Comparison of ENCODE assay signal across 8 cellular contexts in genomic region chr7:151017953-151018420, GRCh38. TPM values are rescaled to one million over a fixed set of nuclear protein-coding genes. Genes with fewer than 3 reads are reported as not detected.
DNase-seq lines count a peak whose midpoint lies in the region; ATAC-seq, FAIRE-seq and TF ChIP-seq lines count a peak whose summit lies in the region.

No MANE protein-coding gene starts in this region.

- TF ChIP-seq RAD21 in A549 (conservative IDR thresholded peaks at IDR 0.05 in 1 of 2, IDR thresholded peaks at IDR 0.05 in 1 of 2), result peak; percentile 58 to 64

- H3K9me3 ChIP-seq in A549 (no peaks in the 10 kb centered on the region), right cardiac atrium (ENCODE audit: control insufficient read depth, low read length) (no peaks in the 10 kb centered on the region)

- ATAC-seq in A549, result peak; percentile 72 to 94
- peak; percentile 52 to 58 for ATAC-seq in right cardiac atrium

- H3K4me3 ChIP-seq in A549 (peak overlapping the region; percentile 30; the same call in 2 of the 3 replicates), right cardiac atrium (ENCODE audit: low read length) (no peak overlapping the region), skeletal muscle cell (ENCODE audit: low read depth, low read length) (peak overlapping the region; percentile 53)

- peaks cover 6% of the 10 kb centered on the region; the same call in 2 of the 3 replicates for H3K4me1 ChIP-seq in A549
- peaks cover 8% of the 10 kb centered on the region for H3K4me1 ChIP-seq in right cardiac atrium (ENCODE audit: control insufficient read depth, insufficient read depth, low read length)

- peak; percentile 88 for TF ChIP-seq CTCF in A549 (IDR thresholded peaks at IDR 0.05)

- DNase-seq in A549 (ENCODE audit: low read depth in 1 of 2, low spot score in 1 of 2), result peak; percentile 55 to 71
- DNase-seq in GM12892 (ENCODE audit: insufficient read length), result peak; percentile 76
- peak; percentile 63 for DNase-seq in HTR-8/SVneo (ENCODE audit: insufficient read length, low spot score)
- peak; percentile 74 for DNase-seq in T follicular helper cell (ENCODE audit: low read depth)
- peak; percentile 71 for DNase-seq in activated naive CD8-positive, alpha-beta T cell treated with anti-CD3 and anti-CD28 coated beads, Interleukin-2, amount 50 U/mL, for 16 hours (ENCODE audit: low read depth, low spot score)
- DNase-seq in right cardiac atrium, result peak; percentile 69 to 91 (median 91)
- no peak for DNase-seq in skeletal muscle cell (ENCODE audit: low read depth)
- DNase-seq in KG1 (lab: John Stamatoyannopoulos, UW), result no peak

- FAIRE-seq in A549 (lab: Jason Lieb, UNC) (no peak), GM12892 (lab: Jason Lieb, UNC) (peak; percentile 78), HTR-8/SVneo (lab: Jason Lieb, UNC) (peak; percentile 44)

- WGBS in A549 (ENCODE audit: missing lambda C conversion rate), result 16% methylated on average over 24 of the region's 34 CpGs
- 3% methylated on average over 34 of the region's 34 CpGs for WGBS in right cardiac atrium

- POLR2A ChIA-PET in A549 (lab: Yijun Ruan, JAX), result interaction anchor here (1.0 kb wide), 1 partner anchor 10 kb away, joined by 4 read pairs; the partner anchor contains the start of gene ABCB8

- H3K27ac ChIP-seq in A549, result peak overlapping the region in 1 of 2 experiments; percentile 75; a peak in 2 of 6 replicates
- H3K27ac ChIP-seq in right cardiac atrium (ENCODE audit: low read length), result no peak overlapping the region

- CTCF ChIA-PET in A549 (lab: Yijun Ruan, JAX), result interaction anchor here (0.6 to 9.0 kb wide), 52 partner anchors 8 to 594 kb away, joined by 3 to 110 read pairs (median 5); partner anchors contain the start of genes ABCB8, NOS3 and SLC4A2

- H3K27me3 ChIP-seq in right cardiac atrium (ENCODE audit: control insufficient read depth, insufficient read depth), result no peaks in the 10 kb centered on the region

- intact Hi-C loops in right cardiac atrium (cut with DNase I), result loop anchor here in 1 of 4 donors (10.0 kb wide), 1 partner anchor 97 kb away; no protein-coding TSS in a partner anchor

- no peak for TF ChIP-seq EP300 in A549 (IDR thresholded peaks at IDR 0.05)

- H3K4me2 ChIP-seq in A549, result peak overlapping the region; percentile 90

- TF ChIP-seq POLR2A in A549 (IDR thresholded peaks at IDR 0.05; ENCODE audit: low read length), result no peak
- no peak for TF ChIP-seq POLR2A in GM12892 (IDR thresholded peaks at IDR 0.05; ENCODE audit: low read depth, low read length)

TF ChIP-seq in A549, 52 proteins besides CTCF, POLR2A, EP300 and RAD21:
- TF ChIP-seq SMC3 (IDR thresholded peaks at IDR 0.05), result peak; percentile 84
- no peak for TF ChIP-seq JUN (IDR thresholded peaks at IDR 0.05)

RNA-seq across cellular contexts. Expression of gene ATG9B, which starts 6.3 kb away (rescaled TPM):
- polyA plus RNA-seq in A549 (2011; rRNA removed), result 0.06 and 0.19 TPM in 2 replicates
- 0.25 and 0.26 TPM in 2 replicates for polyA plus RNA-seq in A549 (2012; cell fraction: cytosol; rRNA removed)
- 1.8 and 2.5 TPM in 2 replicates for polyA plus RNA-seq in A549 (2012; cell fraction: nucleus; rRNA removed)
- 0.17 to 0.23 TPM (median 0.21 TPM) in 3 replicates for polyA plus RNA-seq in A549 (2017; fragmentation: RNase III; extraction: RNeasy Plus Mini Kit Qiagen cat#74134 plus additional on column Dnase treatment)
- not detected in 2 replicates for polyA minus RNA-seq in A549 (2011; rRNA and poly(A)+ RNA removed)
- polyA plus RNA-seq in GM12892 (2012; ENCODE audit: missing spikeins), result 0.25 TPM
- under 1 TPM in 2 of 4 donors, not detected in 2; 0.18 to 0.23 TPM for total RNA-seq in right cardiac atrium
- polyA plus RNA-seq in right cardiac atrium, result 0.43 TPM

RNA-seq across cellular contexts. Expression of gene ABCB8, which starts 10.3 kb away (rescaled TPM):
- 19.6 and 22.7 TPM in 2 replicates for polyA plus RNA-seq in A549 (2011; rRNA removed)
- polyA plus RNA-seq in A549 (2012; cell fraction: cytosol; rRNA removed), result 36.8 and 46.8 TPM in 2 replicates
- polyA plus RNA-seq in A549 (2012; cell fraction: nucleus; rRNA removed), result 159 and 182 TPM in 2 replicates
- polyA plus RNA-seq in A549 (2017; fragmentation: RNase III; extraction: RNeasy Plus Mini Kit Qiagen cat#74134 plus additional on column Dnase treatment), result 34.3 to 41.1 TPM (median 38.6 TPM) in 3 replicates
- 47.4 and 60.3 TPM in 2 replicates for polyA minus RNA-seq in A549 (2011; rRNA and poly(A)+ RNA removed)
- 8.2 TPM for polyA plus RNA-seq in GM12892 (2012; ENCODE audit: missing spikeins)
- 10 to 100 TPM; 20.9 to 24.5 (median 23.4) TPM for total RNA-seq in right cardiac atrium
- 19.6 TPM for polyA plus RNA-seq in right cardiac atrium

RNA-seq across cellular contexts. Expression of gene NOS3, which starts 27.2 kb away (rescaled TPM):
- polyA plus RNA-seq in A549 (2011; rRNA removed), result 0.42 and 0.52 TPM in 2 replicates
- polyA plus RNA-seq in A549 (2012; cell fraction: cytosol; rRNA removed), result 1.1 and 1.9 TPM in 2 replicates
- polyA plus RNA-seq in A549 (2012; cell fraction: nucleus; rRNA removed), result 1.1 and 3.2 TPM in 2 replicates
- 0.46 to 0.71 TPM (median 0.51 TPM) in 3 replicates for polyA plus RNA-seq in A549 (2017; fragmentation: RNase III; extraction: RNeasy Plus Mini Kit Qiagen cat#74134 plus additional on column Dnase treatment)
- not detected in 2 replicates for polyA minus RNA-seq in A549 (2011; rRNA and poly(A)+ RNA removed)
- polyA plus RNA-seq in GM12892 (2012; ENCODE audit: missing spikeins), result 0.23 TPM
- total RNA-seq in right cardiac atrium, result 10 to 100 TPM; 20.5 to 80.4 (median 24.7) TPM
- polyA plus RNA-seq in right cardiac atrium, result 13.5 TPM

RNA-seq across cellular contexts. Expression of gene ASIC3, which starts 30.3 kb away (rescaled TPM):
- polyA plus RNA-seq in A549 (2011; rRNA removed) (4.1 and 4.4 TPM in 2 replicates), A549 (2017; fragmentation: RNase III; extraction: RNeasy Plus Mini Kit Qiagen cat#74134 plus additional on column Dnase treatment) (7.5 to 11.4 TPM (median 9.8 TPM) in 3 replicates), right cardiac atrium (5.3 TPM)
- polyA plus RNA-seq in A549 (2012; cell fraction: cytosol; rRNA removed), result 5.4 and 6.4 TPM in 2 replicates
- polyA plus RNA-seq in A549 (2012; cell fraction: nucleus; rRNA removed), result 82.7 and 90.1 TPM in 2 replicates
- polyA minus RNA-seq in A549 (2011; rRNA and poly(A)+ RNA removed), result 0.70 and 1.9 TPM in 2 replicates
- polyA plus RNA-seq in GM12892 (2012; ENCODE audit: missing spikeins), result 1.4 TPM
- total RNA-seq in right cardiac atrium, result 1 to 10 TPM; 4.0 to 6.5 (median 5.0) TPM

RNA-seq across cellular contexts. Expression of gene CDK5, which starts 39.7 kb away (rescaled TPM):
- polyA plus RNA-seq in A549 (2011; rRNA removed), result 29.6 and 30.0 TPM in 2 replicates
- 45.6 and 54.0 TPM in 2 replicates for polyA plus RNA-seq in A549 (2012; cell fraction: cytosol; rRNA removed)
- polyA plus RNA-seq in A549 (2012; cell fraction: nucleus; rRNA removed), result 38.0 and 53.8 TPM in 2 replicates
- polyA plus RNA-seq in A549 (2017; fragmentation: RNase III; extraction: RNeasy Plus Mini Kit Qiagen cat#74134 plus additional on column Dnase treatment), result 41.2 to 51.0 TPM (median 50.3 TPM) in 3 replicates
- 31.2 and 48.9 TPM in 2 replicates for polyA minus RNA-seq in A549 (2011; rRNA and poly(A)+ RNA removed)
- 15.7 TPM for polyA plus RNA-seq in GM12892 (2012; ENCODE audit: missing spikeins)
- 10 to 100 TPM in 1 of 4 donors, 1 to 10 TPM in 3; 6.2 to 11.2 (median 7.4) TPM for total RNA-seq in right cardiac atrium
- polyA plus RNA-seq in right cardiac atrium, result 6.5 TPM

Comparison
In these comparisons a context has a peak if more than half of its experiments do, and no peak if none do; other contexts are left out.
1. DNase-seq: peak in A549 (2 of 2), GM12892 (single experiment), HTR-8/SVneo (single experiment), T follicular helper cell (single experiment), activated naive CD8-positive, alpha-beta T cell treated with anti-CD3 and anti-CD28 coated beads, Interleukin-2, amount 50 U/mL, for 16 hours (single experiment) and right cardiac atrium (3 of 3); none in skeletal muscle cell (single experiment) and KG1 (single experiment).